Comparison of ENCODE assay signal across 1 cellular context in genomic region chr6:113690255-113690956, GRCh38.
TF ChIP-seq lines count a peak whose summit lies in the region.

No MANE protein-coding gene starts in this region.

TF ChIP-seq in HEK293, 187 proteins besides CTCF, POLR2A, EP300 and RAD21 (continued from another document and continues in another):
- TF ChIP-seq SCRT2 (tag by site-specific recombination; IDR thresholded peaks at IDR 0.05) (peak; percentile 30; the same call in 1 of the 2 replicates), BCL6B (tag by site-specific recombination; IDR thresholded peaks at IDR 0.05) (no peak), ZNF433 (tag by site-specific recombination; IDR thresholded peaks at IDR 0.05; ENCODE audit: low read depth) (no peak), ZNF169 (tag by site-specific recombination; IDR thresholded peaks at IDR 0.05) (no peak), HOXC10 (CRISPR knock-in tag; IDR thresholded peaks at IDR 0.05) (no peak), ZBTB20 (tag by site-specific recombination; IDR thresholded peaks at IDR 0.05) (no peak), ZNF398 (tag by site-specific recombination; IDR thresholded peaks at IDR 0.05) (no peak), ZNF654 (tag by site-specific recombination; IDR thresholded peaks at IDR 0.05; ENCODE audit: low read depth) (no peak), ZNF112 (tag by site-specific recombination; IDR thresholded peaks at IDR 0.05) (no peak), ZNF544 (tag by site-specific recombination; IDR thresholded peaks at IDR 0.05) (no peak), ZNF747 (tag by site-specific recombination; IDR thresholded peaks at IDR 0.05) (no peak), ZNF596 (tag by site-specific recombination; IDR thresholded peaks at IDR 0.05) (no peak), YY1 (tag by site-specific recombination; IDR thresholded peaks at IDR 0.05) (no peak), MEIS1 (CRISPR knock-in tag; IDR thresholded peaks at IDR 0.05; ENCODE audit: borderline replicate concordance) (no peak), TCF7L2 (IDR thresholded peaks at IDR 0.05; ENCODE audit: borderline replicate concordance, low read depth, low read length) (no peak), ZNF280C (tag by site-specific recombination; IDR thresholded peaks at IDR 0.05) (no peak), ZBTB11 (tag by site-specific recombination; conservative IDR thresholded peaks at IDR 0.05; ENCODE audit: low read depth) (no peak), ZNF48 (tag by site-specific recombination; IDR thresholded peaks at IDR 0.05) (no peak), ZNF148 (tag by site-specific recombination; IDR thresholded peaks at IDR 0.05; ENCODE audit: borderline replicate concordance) (no peak), ZNF341 (tag by site-specific recombination; IDR thresholded peaks at IDR 0.05; ENCODE audit: low read depth) (no peak), REPIN1 (tag by site-specific recombination; IDR thresholded peaks at IDR 0.05; ENCODE audit: low read depth) (no peak), ZNF473 (tag by site-specific recombination; IDR thresholded peaks at IDR 0.05) (no peak), ZNF488 (tag by site-specific recombination; IDR thresholded peaks at IDR 0.05) (no peak), ZSCAN4 (tag by site-specific recombination; IDR thresholded peaks at IDR 0.05) (no peak), ZNF324 (tag by site-specific recombination; IDR thresholded peaks at IDR 0.05) (no peak), SALL2 (tag by site-specific recombination; IDR thresholded peaks at IDR 0.05; ENCODE audit: borderline replicate concordance) (no peak), ZNF366 (tag by site-specific recombination; conservative IDR thresholded peaks at IDR 0.05) (peak; percentile 60), ZNF549 (tag by site-specific recombination; IDR thresholded peaks at IDR 0.05) (no peak), ZNF248 (tag by site-specific recombination; IDR thresholded peaks at IDR 0.05) (no peak), KLF10 (tag by site-specific recombination; IDR thresholded peaks at IDR 0.05) (no peak), INSM2 (tag by site-specific recombination; IDR thresholded peaks at IDR 0.05) (peak; percentile 78; the same call in 1 of the 2 replicates), ZNF626 (tag by site-specific recombination; IDR thresholded peaks at IDR 0.05) (no peak), ZNF18 (tag by site-specific recombination; IDR thresholded peaks at IDR 0.05) (no peak), ZNF521 (tag by site-specific recombination; IDR thresholded peaks at IDR 0.05) (no peak), ZNF426 (tag by site-specific recombination; IDR thresholded peaks at IDR 0.05) (no peak; the same call in 1 of the 2 replicates), ZFHX2 (tag by site-specific recombination; conservative IDR thresholded peaks at IDR 0.05) (no peak), GLIS2 (tag by site-specific recombination; IDR thresholded peaks at IDR 0.05) (no peak), ZNF561 (tag by site-specific recombination; IDR thresholded peaks at IDR 0.05; ENCODE audit: borderline replicate concordance) (no peak), KLF17 (tag by site-specific recombination; IDR thresholded peaks at IDR 0.05) (no peak), HOXA7 (CRISPR knock-in tag; IDR thresholded peaks at IDR 0.05; ENCODE audit: borderline replicate concordance) (no peak), ZNF2 (tag by site-specific recombination; IDR thresholded peaks at IDR 0.05) (no peak), ZNF610 (tag by site-specific recombination; IDR thresholded peaks at IDR 0.05; ENCODE audit: borderline replicate concordance) (no peak), ZNF423 (tag by site-specific recombination; IDR thresholded peaks at IDR 0.05) (no peak), AEBP2 (tag by site-specific recombination; IDR thresholded peaks at IDR 0.05; ENCODE audit: borderline replicate concordance) (no peak), KLF16 (tag by site-specific recombination; IDR thresholded peaks at IDR 0.05) (no peak), ZNF221 (tag by site-specific recombination; IDR thresholded peaks at IDR 0.05; ENCODE audit: borderline replicate concordance) (no peak)
